In genomic region chr14:44384601-44385293, GRCh38 we compare ENCODE assay signal across 6 cellular contexts.
DNase-seq lines count a peak whose midpoint lies in the region; ATAC-seq and TF ChIP-seq lines count a peak whose summit lies in the region.
"Not testable (repeated sequence)": the region's sequence is repeated elsewhere in the genome, so short reads cannot be mapped to it uniquely, and the experiment has no call there.

No MANE protein-coding gene starts in this region.

- not testable (repeated sequence) for H3K9me3 ChIP-seq in RWPE2 (ENCODE audit: severe bottlenecking); right cardiac atrium (ENCODE audit: control insufficient read depth, low read length); aorta (ENCODE audit: control insufficient read depth, low read length)

- peaks cover 14% of the 10 kb centered on the region for H3K27me3 ChIP-seq in RWPE2 (ENCODE audit: insufficient read depth, poor library complexity, severe bottlenecking)
- not testable (repeated sequence) for H3K27me3 ChIP-seq in right cardiac atrium (ENCODE audit: control insufficient read depth, insufficient read depth); aorta (ENCODE audit: control insufficient read depth in 1 of 2, insufficient read depth in 2 of 2, low read length in 1 of 2)

- H3K27ac ChIP-seq in RWPE2 (ENCODE audit: poor library complexity, severe bottlenecking); right cardiac atrium (ENCODE audit: low read length); aorta (ENCODE audit: low read depth in 1 of 2, low read length in 2 of 2): not testable (repeated sequence)

- TF ChIP-seq CTCF in RWPE2 (IDR thresholded peaks at IDR 0.05; ENCODE audit: poor library complexity, severe bottlenecking): not testable (repeated sequence)

- 95% methylated on average over 38 of the region's 38 CpGs for WGBS in right cardiac atrium
- 96 to 97% methylated on average over 31 to 38 of the region's 38 CpGs for WGBS in aorta, 2 donors

- DNase-seq in Daoy (ENCODE audit: low read depth) (peak; percentile 11), RWPE2 (ENCODE audit: low spot score) (peak; percentile 61), right cardiac atrium (peak in 2 of 3 donors; percentile 35 to 50), mesenteric fat pad (ENCODE audit: low spot score) (peak; percentile 69), posterior vena cava (ENCODE audit: low spot score) (peak; percentile 80), aorta (peak; percentile 36 to 47)

- H3K4me1 ChIP-seq in RWPE2 (ENCODE audit: insufficient read depth, poor library complexity, severe bottlenecking); right cardiac atrium (ENCODE audit: control insufficient read depth, insufficient read depth, low read length); aorta (ENCODE audit: control insufficient read depth in 1 of 2, insufficient read depth in 2 of 2, low read length in 2 of 2): not testable (repeated sequence)

- H3K36me3 ChIP-seq in RWPE2 (ENCODE audit: low read depth); aorta (ENCODE audit: control insufficient read depth in 1 of 2, insufficient read depth in 2 of 2, low read length in 1 of 2): not testable (repeated sequence)

- not testable (repeated sequence) for ATAC-seq in RWPE2 (ENCODE audit: low read depth); right cardiac atrium; aorta (ENCODE audit: low FRiP score)

- intact Hi-C loops in right cardiac atrium (cut with DNase I); posterior vena cava (cut with DNase I); aorta (cut with DNase I): not testable (repeated sequence)

- H3K4me3 ChIP-seq in RWPE2 (ENCODE audit: severe bottlenecking); right cardiac atrium (ENCODE audit: low read length); aorta (ENCODE audit: low read length in 2 of 2): not testable (repeated sequence)

Comparison
In these comparisons a context has a peak if more than half of its experiments do, and no peak if none do; other contexts are left out.
1. DNase-seq: peak in every context shown above with its lines; median percentile 80 in posterior vena cava; 69 in mesenteric fat pad; 61 in RWPE2; 42 in right cardiac atrium; 42 in aorta; 11 in Daoy.